ENCODE assay signal across 20 cellular contexts in genomic region chr1:202374077-202374476, GRCh38. TPM values are rescaled to one million over a fixed set of nuclear protein-coding genes. Genes with fewer than 3 reads are reported as not detected.
DNase-seq lines count a peak whose midpoint lies in the region; ATAC-seq, FAIRE-seq and TF ChIP-seq lines count a peak whose summit lies in the region.
"Had no signal": no experiment of that assay in that cellular context is flagged by ENCODE, and none has a peak within 500 bp of the region (broad histone marks: within the 10 kb centered on the region; RNA-seq: fewer than 3 reads in every experiment).

No MANE protein-coding gene starts in this region.

- H3K4me2 ChIP-seq in A549: peak overlapping the region; percentile 64

- peaks cover 44% of the 10 kb centered on the region for H3K4me1 ChIP-seq in A549
- H3K4me1 ChIP-seq: SJCRH30 had no signal

- H3K27ac ChIP-seq in A549: peak overlapping the region; percentile 46 to 75; a peak in 4 of 6 replicates
- H3K27ac ChIP-seq: SJCRH30 had no signal

- CTCF ChIA-PET in A549 (lab: Yijun Ruan, JAX): interaction anchor here (0.8 to 1.0 kb wide), 2 partner anchors 30 to 212 kb away, joined by 3 read pairs; no protein-coding TSS in a partner anchor

- no peaks in the 10 kb centered on the region for H3K9me3 ChIP-seq in A549
- H3K9me3 ChIP-seq: Caco-2, SJCRH30 had no signal

- ATAC-seq in A549: peak in 1 of 2 experiments; percentile 50; a peak in 3 of 6 replicates
- ATAC-seq in left colon: peak; percentile 90
- no peak for ATAC-seq in GM18505 (IDR thresholded peaks at IDR 0.05; ENCODE audit: unreplicated experiment)

- TF ChIP-seq EP300 in A549 (IDR thresholded peaks at IDR 0.05): no peak

- no peak for TF ChIP-seq RAD21 in A549 (conservative IDR thresholded peaks at IDR 0.05 in 1 of 2, IDR thresholded peaks at IDR 0.05 in 1 of 2)

- no peak for FAIRE-seq in A549 (lab: Jason Lieb, UNC)
- FAIRE-seq: A204.1, GM12892, GM19239, HTR-8/SVneo had no signal

- POLR2A ChIA-PET in A549 (lab: Yijun Ruan, JAX): no interaction called here

- H3K4me3 ChIP-seq in A549 (no peak overlapping the region), LNCaP clone FGC (ENCODE audit: low read depth, low read length) (peak overlapping the region; percentile 31)
- H3K4me3 ChIP-seq: SJCRH30 had no signal

- TF ChIP-seq CTCF in A549 (IDR thresholded peaks at IDR 0.05): no peak
- no peak for TF ChIP-seq CTCF in LNCaP clone FGC (IDR thresholded peaks at IDR 0.05; ENCODE audit: control insufficient read depth, extremely low read depth, insufficient read depth)

- TF ChIP-seq POLR2A in A549 (IDR thresholded peaks at IDR 0.05; ENCODE audit: low read length) (no peak), GM18505 (IDR thresholded peaks at IDR 0.05; ENCODE audit: borderline replicate concordance, extremely low read depth, insufficient read depth, insufficient read length) (no peak)

- DNase-seq in A549 (ENCODE audit: low read depth in 1 of 2, low spot score in 1 of 2): no peak
- DNase-seq in LNCaP clone FGC (ENCODE audit: low read depth): peak; percentile 77
- DNase-seq in NCI-H748 (lab: John Stamatoyannopoulos, UW; ENCODE audit: unreplicated experiment): peak; percentile 55
- DNase-seq in left colon: no peak
- DNase-seq in NCI-H1105 treated with DMSO at 0.1 percent for 48 hours (lab: John Stamatoyannopoulos, UW): no peak
- no peak for DNase-seq in NCI-H1694 (lab: John Stamatoyannopoulos, UW)
- DNase-seq in activated CD4-positive, CD25-positive, alpha-beta regulatory T cell treated with anti-CD3 and anti-CD28 coated beads, Interleukin-2, amount 50 U/mL, for 72 hours: no peak
- DNase-seq: Caco-2, DND-41, GDM1, GOT3, NCI-H446, OCI-M1, RPMI8226, SJCRH30 had no signal

- intact Hi-C loops in left colon (cut with DNase I, micrococcal nuclease): no loop called here

TF ChIP-seq in A549, 52 proteins besides CTCF, POLR2A, EP300 and RAD21:
- no peak for TF ChIP-seq POLR2AphosphoS2 (conservative IDR thresholded peaks at IDR 0.05; ENCODE audit: low read length)
- TF ChIP-seq PHF8 (IDR thresholded peaks at IDR 0.05; ENCODE audit: borderline replicate concordance, low read depth): no peak
- no peak for TF ChIP-seq FOSL2 (IDR thresholded peaks at IDR 0.05)
- no peak for TF ChIP-seq FOSL2 (CRISPR knock-in tag; IDR thresholded peaks at IDR 0.05)
- no peak for TF ChIP-seq MAFK (IDR thresholded peaks at IDR 0.05; ENCODE audit: partially characterized antibody)
- no peak for TF ChIP-seq CEBPB (IDR thresholded peaks at IDR 0.05)
- TF ChIP-seq SREBF2 (IDR thresholded peaks at IDR 0.05): no peak
- TF ChIP-seq ESRRA (IDR thresholded peaks at IDR 0.05; ENCODE audit: borderline replicate concordance, low read length): no peak
- TF ChIP-seq EHF (CRISPR knock-in tag; IDR thresholded peaks at IDR 0.05): no peak
- TF ChIP-seq KDM5A (IDR thresholded peaks at IDR 0.05): no peak
- no peak for TF ChIP-seq JUNB (IDR thresholded peaks at IDR 0.05)
- no peak for TF ChIP-seq RARB (CRISPR knock-in tag; IDR thresholded peaks at IDR 0.05)
- no peak for TF ChIP-seq ZSCAN20 (CRISPR knock-in tag; IDR thresholded peaks at IDR 0.05)
- no peak for TF ChIP-seq HMGXB4 (CRISPR knock-in tag; IDR thresholded peaks at IDR 0.05; ENCODE audit: borderline replicate concordance)

RNA-seq across cellular contexts. Expression of gene PPP1R12B, which starts 25.6 kb away (rescaled TPM):
- polyA plus RNA-seq in A549 (2011; rRNA removed) (12.1 and 14.8 TPM in 2 replicates), A549 (2017; fragmentation: RNase III; extraction: RNeasy Plus Mini Kit Qiagen cat#74134 plus additional on column Dnase treatment) (2.7 to 3.6 TPM (median 3.3 TPM) in 3 replicates)
- 1.8 and 2.3 TPM in 2 replicates for polyA plus RNA-seq in A549 (2012; cell fraction: cytosol; rRNA removed)
- 3.0 and 8.6 TPM in 2 replicates for polyA plus RNA-seq in A549 (2012; cell fraction: nucleus; rRNA removed)
- polyA minus RNA-seq in A549 (2011; rRNA and poly(A)+ RNA removed): 80.3 and 99.2 TPM in 2 replicates
- total RNA-seq in left colon: 100 to 1,000 TPM in 1 of 2 donors, 10 to 100 TPM in 1; 71.0 to 104 TPM

RNA-seq across cellular contexts. Expression of gene UBE2T, which starts 32.3 kb away (rescaled TPM):
- polyA plus RNA-seq in A549 (2011; rRNA removed): 166 and 188 TPM in 2 replicates
- polyA plus RNA-seq in A549 (2012; cell fraction: cytosol; rRNA removed): 146 and 153 TPM in 2 replicates
- polyA plus RNA-seq in A549 (2012; cell fraction: nucleus; rRNA removed): 54.6 and 97.2 TPM in 2 replicates
- 75.3 to 83.2 TPM (median 79.5 TPM) in 3 replicates for polyA plus RNA-seq in A549 (2017; fragmentation: RNase III; extraction: RNeasy Plus Mini Kit Qiagen cat#74134 plus additional on column Dnase treatment)
- 63.6 and 74.7 TPM in 2 replicates for polyA minus RNA-seq in A549 (2011; rRNA and poly(A)+ RNA removed)
- total RNA-seq in left colon: 1 to 10 TPM; 5.2 to 8.9 TPM

Comparison
In these comparisons a context has a peak if more than half of its experiments do, and no peak if none do; other contexts are left out.
1. DNase-seq: peak in LNCaP clone FGC (single experiment) and NCI-H748 (single experiment); none in A549 (0 of 2), left colon (0 of 2), NCI-H1105 treated with DMSO at 0.1 percent for 48 hours (single experiment), NCI-H1694 (single experiment) and activated CD4-positive, CD25-positive, alpha-beta regulatory T cell treated with anti-CD3 and anti-CD28 coated beads, Interleukin-2, amount 50 U/mL, for 72 hours (single experiment).